In genomic region chr12:54006700-54007220, GRCh38 we compare ENCODE assay signal across 1 cellular context.
TF ChIP-seq lines count a peak whose summit lies in the region.

No MANE protein-coding gene starts in this region.

TF ChIP-seq in GM12878, 131 proteins besides CTCF, POLR2A, EP300 and RAD21:
- TF ChIP-seq YY1 (IDR thresholded peaks at IDR 0.05; ENCODE audit: low read depth, low read length), result no peak
- TF ChIP-seq SKIL (IDR thresholded peaks at IDR 0.05; ENCODE audit: low read depth, poor library complexity, severe bottlenecking), result no peak
